ENCODE assay signal across 30 cellular contexts in the genomic region with DNA sequence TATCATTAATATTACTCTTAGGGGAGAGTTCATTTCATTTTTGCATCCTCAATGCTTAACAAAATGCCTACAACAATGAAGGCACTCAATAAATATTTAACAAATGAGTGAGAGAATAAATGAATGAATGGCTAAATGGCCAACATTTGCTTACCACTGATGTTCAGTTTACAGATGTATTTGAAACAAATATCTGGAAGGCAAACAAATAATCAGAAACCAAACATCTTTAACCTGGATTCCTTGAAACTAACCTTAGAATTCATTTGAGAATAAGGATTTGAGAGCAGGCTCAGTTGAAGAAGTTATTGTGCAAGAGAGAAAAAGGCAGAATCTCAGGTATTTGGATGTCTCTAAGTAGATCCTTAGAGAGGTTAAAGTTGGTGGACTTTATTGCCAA. TPM values are rescaled to one million over a fixed set of nuclear protein-coding genes. Genes with fewer than 3 reads are reported as not detected.
"Had no signal": no experiment of that assay in that cellular context is flagged by ENCODE, and none has a peak within 500 bp of the region (broad histone marks: within the 10 kb centered on the region; RNA-seq: fewer than 3 reads in every experiment).

No MANE protein-coding gene starts in this region.

- H3K36me3 Mint-ChIP-seq: mesothelial cell of epicardium had no signal

- DNase-seq: colonic mucosa; cortex of kidney; effector CD8-positive, alpha-beta T cell; effector memory CD8-positive, alpha-beta T cell; endodermal cell; esophagus squamous epithelium; gastrocnemius medialis; glutamatergic neuron; head of caudate nucleus; heart right ventricle; hippocampal formation; left cardiac atrium; left lung; left ventricle myocardium superior; lower lobe of right lung; mucosa of descending colon had no signal

- H3K36me3 ChIP-seq: colonic mucosa, esophagus squamous epithelium, gastrocnemius medialis, heart right ventricle, left lung, lower lobe of right lung had no signal

- H3K27ac ChIP-seq: colonic mucosa, epithelial cell of prostate, esophagus squamous epithelium, gastrocnemius medialis, heart right ventricle, left lung, lower lobe of right lung had no signal

- H3K4me3 Mint-ChIP-seq: dendritic cell treated with granulocyte-macrophage colony-stimulating factor and Interleukin-4, amounts not matched to agents 40 ng/mL and 50 ng/mL, for 4 days; effector memory CD8-positive, alpha-beta T cell; endodermal cell; mesothelial cell of epicardium had no signal

- H3K4me3 ChIP-seq: colonic mucosa, esophagus squamous epithelium, gastrocnemius medialis, heart right ventricle, left lung, lower lobe of right lung, mucosa of descending colon had no signal

- H3K27ac Mint-ChIP-seq: dendritic cell treated with granulocyte-macrophage colony-stimulating factor and Interleukin-4, amounts not matched to agents 40 ng/mL and 50 ng/mL, for 4 days; effector memory CD8-positive, alpha-beta T cell; endodermal cell; mesothelial cell of epicardium had no signal

- H3K9me3 ChIP-seq: colonic mucosa, esophagus squamous epithelium, gastrocnemius medialis, heart right ventricle, left lung, lower lobe of right lung, mucosa of descending colon had no signal

- H3K4me1 Mint-ChIP-seq: endodermal cell had no signal

- H3K9me3 Mint-ChIP-seq: dendritic cell treated with granulocyte-macrophage colony-stimulating factor and Interleukin-4, amounts not matched to agents 40 ng/mL and 50 ng/mL, for 4 days; effector memory CD8-positive, alpha-beta T cell; endodermal cell; mesothelial cell of epicardium had no signal

- FAIRE-seq: endometrium, islet of Langerhans, keratinocyte had no signal

- H3K4me1 ChIP-seq: colonic mucosa, gastrocnemius medialis, heart right ventricle, left lung, lower lobe of right lung had no signal

- H3K27me3 ChIP-seq: colonic mucosa had no signal

- ATAC-seq: effector memory CD8-positive, alpha-beta T cell; gastrocnemius medialis; heart right ventricle; left cardiac atrium; left ventricle myocardium superior; lower lobe of right lung had no signal

RNA-seq across cellular contexts. Expression of a gene that starts 8.4 kb away (rescaled TPM):
- total RNA-seq: dermis microvascular lymphatic vessel endothelial cell, endodermal cell, esophagus mucosa, esophagus squamous epithelium, gastrocnemius medialis, glomerular endothelial cell, heart right ventricle, kidney epithelial cell, left cardiac atrium, left lung, left ventricle myocardium superior, lower leg skin, lower lobe of right lung, lung microvascular endothelial cell, mesenteric fat pad, mesothelial cell of epicardium, mucosa of descending colon, myocyte had no signal
